Comparison of ENCODE assay signal across 8 cellular contexts in genomic region chr6:30169658-30170614, GRCh38. TPM values are rescaled to one million over a fixed set of nuclear protein-coding genes. Genes with fewer than 3 reads are reported as not detected.
DNase-seq lines count a peak whose midpoint lies in the region; ATAC-seq and TF ChIP-seq lines count a peak whose summit lies in the region.

No MANE protein-coding gene starts in this region.

- dilution Hi-C loops in mammary epithelial cell (cut with HindIII; ENCODE audit: low sequenced_read_pairs): loop anchor here (5.0 to 25.0 kb wide), 2 partner anchors 38 to 508 kb away; partner anchors contain the start of gene MOG

- POLR2A ChIA-PET in CD4-positive, alpha-beta memory T cell (lab: Charles Lee; ENCODE audit: partially characterized antibody): no interaction called here

- ATAC-seq in GM18870 (IDR thresholded peaks at IDR 0.05; ENCODE audit: unreplicated experiment): no peak

- no peak overlapping the region for H2AFZ ChIP-seq in GM23248
- no peak overlapping the region for H2AFZ ChIP-seq in mammary epithelial cell (ENCODE audit: low read depth, low read length)

- no peaks in the 10 kb centered on the region for H3F3A ChIP-seq in GM23248 (ENCODE audit: insufficient read depth)

- H3K27ac ChIP-seq in CD4-positive, alpha-beta memory T cell (ENCODE audit: low read depth, low read length): no peak overlapping the region
- H3K27ac ChIP-seq in GM23248 (no peak overlapping the region), mammary epithelial cell (ENCODE audit: insufficient read depth, low read depth, low read length) (no peak overlapping the region), ovary (no peak overlapping the region)

- H3K9me3 Mint-ChIP-seq in CD4-positive, alpha-beta memory T cell: no peaks in the 10 kb centered on the region
- H3K9me3 Mint-ChIP-seq in type B pancreatic cell: no peaks in the 10 kb centered on the region

- H3K4me2 ChIP-seq in GM23248 (ENCODE audit: unreplicated experiment) (no peak overlapping the region), mammary epithelial cell (ENCODE audit: insufficient read depth, low read depth, low read length) (no peak overlapping the region)

- peaks cover 3 to 16% (median 11%) of the 10 kb centered on the region in 4 donors for H3K4me1 Mint-ChIP-seq in CD4-positive, alpha-beta memory T cell
- no peaks in the 10 kb centered on the region for H3K4me1 Mint-ChIP-seq in type B pancreatic cell (ENCODE audit: unreplicated experiment)

- peaks cover 15% of the 10 kb centered on the region for H3K27me3 ChIP-seq in CD4-positive, alpha-beta memory T cell (ENCODE audit: insufficient read depth, low read length)
- H3K27me3 ChIP-seq in GM23248 (replicated peaks; ENCODE audit: insufficient read depth) (peaks cover 78% of the 10 kb centered on the region), mammary epithelial cell (ENCODE audit: insufficient read depth, low read length) (peaks cover 14% of the 10 kb centered on the region), kidney epithelial cell (ENCODE audit: control insufficient read depth, insufficient read depth, low read length) (peaks cover 47% of the 10 kb centered on the region), ovary (no peaks in the 10 kb centered on the region)

- intact Hi-C loops in CD4-positive, alpha-beta memory T cell (cut with micrococcal nuclease): loop anchor here (1.0 kb wide), 1 partner anchor 67 kb away; no protein-coding TSS in a partner anchor
- intact Hi-C loops in mammary epithelial cell (cut with micrococcal nuclease) (loop anchor here (1.0 kb wide), 4 partner anchors 21 to 322 kb away; no protein-coding TSS in a partner anchor), ovary (cut with DNase I) (no loop called here)

- H3K9ac ChIP-seq in GM23248 (no peak overlapping the region), mammary epithelial cell (ENCODE audit: insufficient read depth, low read length) (no peak overlapping the region)

- peak; percentile 85 to 90 for TF ChIP-seq CTCF in mammary epithelial cell (conservative IDR thresholded peaks at IDR 0.05 in 1 of 2, IDR thresholded peaks at IDR 0.05 in 1 of 2; ENCODE audit: extremely low read depth in 1 of 2, insufficient read depth in 1 of 2, low read depth in 1 of 2, low read length in 2 of 2)
- TF ChIP-seq CTCF in kidney epithelial cell (IDR thresholded peaks at IDR 0.05; ENCODE audit: insufficient read depth, low read length, poor library complexity, severe bottlenecking): peak; percentile 78
- TF ChIP-seq CTCF in type B pancreatic cell (conservative IDR thresholded peaks at IDR 0.05): peak; percentile 78
- no peak for TF ChIP-seq CTCF in ovary (IDR thresholded peaks at IDR 0.05)

- no peaks in the 10 kb centered on the region for H3K36me3 Mint-ChIP-seq in CD4-positive, alpha-beta memory T cell
- H3K36me3 Mint-ChIP-seq in type B pancreatic cell: no peaks in the 10 kb centered on the region

- H3K79me2 ChIP-seq in GM23248 (ENCODE audit: insufficient read depth) (no peaks in the 10 kb centered on the region), mammary epithelial cell (ENCODE audit: insufficient read depth, low read length) (no peaks in the 10 kb centered on the region)

- H4K20me1 ChIP-seq in GM23248 (ENCODE audit: insufficient read depth): no peaks in the 10 kb centered on the region
- no peaks in the 10 kb centered on the region for H4K20me1 ChIP-seq in mammary epithelial cell (ENCODE audit: insufficient read depth, low read length)

- WGBS in GM23248 (ENCODE audit: low coverage in 1 of 2, low lambda C conversion rate in 2 of 2, missing lambda C conversion rate in 2 of 2), 2 experiments: 31 to 32% methylated on average over 7 of the region's 7 CpGs
- 7% methylated on average over 7 of the region's 7 CpGs for WGBS in mammary epithelial cell (ENCODE audit: low coverage, missing lambda C conversion rate)
- WGBS in ovary, 3 donors: 23 to 28% (median 25%) methylated on average over 7 of the region's 7 CpGs

- no peak overlapping the region for H3K4me3 Mint-ChIP-seq in CD4-positive, alpha-beta memory T cell
- H3K4me3 Mint-ChIP-seq in type B pancreatic cell: no peak overlapping the region

- DNase-seq in CD4-positive, alpha-beta memory T cell: peak in 4 of 5 donors; percentile 26 to 35 (median 32)
- DNase-seq in GM23248: peak; percentile 68
- peak; percentile 34 for DNase-seq in NCI-H82 treated with DMSO at 0.1 percent for 48 hours (lab: John Stamatoyannopoulos, UW; ENCODE audit: unreplicated experiment)
- peak; percentile 41 for DNase-seq in mammary epithelial cell
- DNase-seq in kidney epithelial cell (ENCODE audit: low read depth): no peak
- no peak for DNase-seq in type B pancreatic cell (ENCODE audit: extremely low spot score, unreplicated experiment)
- DNase-seq in ovary: no peak

- in situ Hi-C loops in GM23248 (cut with MboI): no loop called here
- in situ Hi-C loops in mammary epithelial cell (cut with MboI; ENCODE audit: low sequenced_read_pairs in 2 of 2): loop anchor here in 1 of 2 donors (5.0 to 25.0 kb wide), 2 partner anchors 68 to 333 kb away; partner anchors contain the start of gene HLA-G

- no peaks in the 10 kb centered on the region for H3K9me3 ChIP-seq in CD4-positive, alpha-beta memory T cell (ENCODE audit: control insufficient read depth in 1 of 2, low read length in 2 of 2)
- H3K9me3 ChIP-seq in GM23248 (ENCODE audit: low read depth) (no peaks in the 10 kb centered on the region), mammary epithelial cell (replicated peaks; ENCODE audit: insufficient read depth, low read length) (no peaks in the 10 kb centered on the region), ovary (no peaks in the 10 kb centered on the region)

- BruUV-seq in mammary epithelial cell (replicated peaks; lab: Mats Ljungman, UMichigan): no TSS peak

- TF ChIP-seq EP300 in ovary (IDR thresholded peaks at IDR 0.05): no peak

- H3K4me1 ChIP-seq in CD4-positive, alpha-beta memory T cell (ENCODE audit: insufficient read depth, low read length): peaks cover 7% of the 10 kb centered on the region
- no peaks in the 10 kb centered on the region for H3K4me1 ChIP-seq in GM23248 (ENCODE audit: insufficient read depth)
- no peaks in the 10 kb centered on the region for H3K4me1 ChIP-seq in mammary epithelial cell (ENCODE audit: insufficient read depth, low read length)
- H3K4me1 ChIP-seq in ovary (ENCODE audit: insufficient read depth): peaks cover 4% of the 10 kb centered on the region

- no peaks in the 10 kb centered on the region for H3K36me3 ChIP-seq in CD4-positive, alpha-beta memory T cell (ENCODE audit: insufficient read depth, low read length)
- H3K36me3 ChIP-seq in GM23248 (ENCODE audit: low read depth) (no peaks in the 10 kb centered on the region), mammary epithelial cell (ENCODE audit: insufficient read depth, low read length) (no peaks in the 10 kb centered on the region), kidney epithelial cell (ENCODE audit: control insufficient read depth, insufficient read depth, low read length) (no peaks in the 10 kb centered on the region), ovary (no peaks in the 10 kb centered on the region)

- no peak overlapping the region for H3K27ac Mint-ChIP-seq in CD4-positive, alpha-beta memory T cell
- H3K27ac Mint-ChIP-seq in type B pancreatic cell: no peak overlapping the region

- peaks cover 26 to 36% of the 10 kb centered on the region in 2 donors for H3K27me3 Mint-ChIP-seq in CD4-positive, alpha-beta memory T cell
- peaks cover 92% of the 10 kb centered on the region for H3K27me3 Mint-ChIP-seq in type B pancreatic cell

- CTCF ChIA-PET in CD4-positive, alpha-beta memory T cell (lab: Charles Lee; ENCODE audit: partially characterized antibody): interaction anchor here (0.9 to 1.0 kb wide), 2 partner anchors 16 to 68 kb away, joined by 3 read pairs; no protein-coding TSS in a partner anchor
- CTCF ChIA-PET in mammary epithelial cell (lab: Charles Lee; ENCODE audit: low non-redundant PET): no interaction called here

- TF ChIP-seq POLR2A in ovary (IDR thresholded peaks at IDR 0.05): no peak

- H3K9me2 ChIP-seq in GM23248 (ENCODE audit: insufficient read depth): no peaks in the 10 kb centered on the region

- H3K4me3 ChIP-seq in CD4-positive, alpha-beta memory T cell (ENCODE audit: low read length in 2 of 2): no peak overlapping the region
- no peak overlapping the region for H3K4me3 ChIP-seq in GM23248
- no peak overlapping the region for H3K4me3 ChIP-seq in mammary epithelial cell (replicated peaks in 1 of 3; ENCODE audit: insufficient read depth in 1 of 3, low read depth in 2 of 3, low read length in 3 of 3)
- no peak overlapping the region for H3K4me3 ChIP-seq in kidney epithelial cell (ENCODE audit: low read depth, low read length)
- no peak overlapping the region for H3K4me3 ChIP-seq in ovary

RNA-seq across cellular contexts. Expression of gene TRIM15, which starts 6.6 kb away (rescaled TPM):
- not detected for total RNA-seq in CD4-positive, alpha-beta memory T cell
- not detected for polyA plus RNA-seq in CD4-positive, alpha-beta memory T cell
- total RNA-seq in GM23248 (2014; rRNA removed; shearing (Covaris generic)): not detected in 2 replicates
- not detected in 2 replicates for polyA plus RNA-seq in GM23248 (2016; fragmentation: Nextera tagmentation; extraction: Ambion mirVana)
- total RNA-seq in mammary epithelial cell: not detected
- polyA plus RNA-seq in mammary epithelial cell: 0.02 TPM
- polyA minus RNA-seq in mammary epithelial cell: not detected
- total RNA-seq in kidney epithelial cell: not detected in 2 replicates
- total RNA-seq in type B pancreatic cell (ENCODE audit: low replicate concordance): 0.92 and 1.4 TPM in 2 replicates
- under 1 TPM in 1 of 7 donors, not detected in 6; 0.72 TPM for total RNA-seq in ovary
- not detected for polyA plus RNA-seq in ovary

RNA-seq across cellular contexts. Expression of gene TRIM10, which starts 8.9 kb away (rescaled TPM):
- not detected for total RNA-seq in CD4-positive, alpha-beta memory T cell
- polyA plus RNA-seq in CD4-positive, alpha-beta memory T cell: not detected
- total RNA-seq in GM23248 (2014; rRNA removed; shearing (Covaris generic)): 0.11 TPM in 1 of 2 replicates, not detected in the other
- polyA plus RNA-seq in GM23248 (2016; fragmentation: Nextera tagmentation; extraction: Ambion mirVana) (not detected in 2 replicates), mammary epithelial cell (not detected), ovary (not detected)
- total RNA-seq in mammary epithelial cell (not detected), kidney epithelial cell (not detected in 2 replicates), type B pancreatic cell (ENCODE audit: low replicate concordance) (0.17 TPM in 1 of 2 replicates, not detected in the other), ovary (under 1 TPM in 1 of 7 donors, not detected in 6; 0.10 TPM)
- polyA minus RNA-seq in mammary epithelial cell: not detected

RNA-seq across cellular contexts. Expression of gene TRIM40, which starts 34.0 kb away (rescaled TPM):
- not detected for total RNA-seq in CD4-positive, alpha-beta memory T cell
- not detected for polyA plus RNA-seq in CD4-positive, alpha-beta memory T cell
- total RNA-seq in GM23248 (2014; rRNA removed; shearing (Covaris generic)): not detected in 2 replicates
- polyA plus RNA-seq in GM23248 (2016; fragmentation: Nextera tagmentation; extraction: Ambion mirVana): not detected in 2 replicates
- total RNA-seq in mammary epithelial cell: not detected
- not detected for polyA plus RNA-seq in mammary epithelial cell
- not detected for polyA minus RNA-seq in mammary epithelial cell
- not detected in 2 replicates for total RNA-seq in kidney epithelial cell
- total RNA-seq in type B pancreatic cell (ENCODE audit: low replicate concordance): 0.17 TPM in 1 of 2 replicates, not detected in the other
- not detected for total RNA-seq in ovary
- polyA plus RNA-seq in ovary: not detected

RNA-seq across cellular contexts. Expression of gene TRIM26, which starts 43.3 kb away (rescaled TPM):
- 10 to 100 TPM; 60.0 to 60.7 TPM for total RNA-seq in CD4-positive, alpha-beta memory T cell
- polyA plus RNA-seq in CD4-positive, alpha-beta memory T cell: 10 to 100 TPM; 17.3 to 51.0 TPM
- total RNA-seq in GM23248 (2014; rRNA removed; shearing (Covaris generic)): 25.0 and 30.7 TPM in 2 replicates
- polyA plus RNA-seq in GM23248 (2016; fragmentation: Nextera tagmentation; extraction: Ambion mirVana) (22.9 and 24.7 TPM in 2 replicates), mammary epithelial cell (37.2 TPM), ovary (10 to 100 TPM; 19.9 to 34.4 TPM)
- total RNA-seq in mammary epithelial cell (10 to 100 TPM; 37.8 to 57.3 TPM), kidney epithelial cell (40.3 and 42.0 TPM in 2 replicates), type B pancreatic cell (ENCODE audit: low replicate concordance) (46.3 and 76.5 TPM in 2 replicates), ovary (10 to 100 TPM; 15.3 to 35.8 (median 29.0) TPM)
- polyA minus RNA-seq in mammary epithelial cell: 77.1 TPM

RNA-seq across cellular contexts. Expression of gene TRIM31, which starts 57.0 kb away (rescaled TPM):
- total RNA-seq in CD4-positive, alpha-beta memory T cell: under 1 TPM in 1 of 2 experiments, not detected in 1; 0.20 TPM
- under 1 TPM; 0.11 to 0.21 TPM for polyA plus RNA-seq in CD4-positive, alpha-beta memory T cell
- total RNA-seq in GM23248 (2014; rRNA removed; shearing (Covaris generic)): not detected in 2 replicates
- not detected in 2 replicates for polyA plus RNA-seq in GM23248 (2016; fragmentation: Nextera tagmentation; extraction: Ambion mirVana)
- not detected for total RNA-seq in mammary epithelial cell
- polyA plus RNA-seq in mammary epithelial cell: 0.07 TPM
- polyA minus RNA-seq in mammary epithelial cell: not detected
- total RNA-seq in kidney epithelial cell: not detected in 2 replicates
- 1.8 and 3.8 TPM in 2 replicates for total RNA-seq in type B pancreatic cell (ENCODE audit: low replicate concordance)
- total RNA-seq in ovary: not detected
- polyA plus RNA-seq in ovary: not detected

Comparison
In these comparisons a context has a peak if more than half of its experiments do, and no peak if none do; other contexts are left out.
1. DNase-seq: peak in CD4-positive, alpha-beta memory T cell (4 of 5), GM23248 (single experiment), NCI-H82 treated with DMSO at 0.1 percent for 48 hours (single experiment) and mammary epithelial cell (single experiment); none in kidney epithelial cell (single experiment), type B pancreatic cell (single experiment) and ovary (0 of 5).
2. CTCF ChIP-seq: peak in mammary epithelial cell (2 of 2), kidney epithelial cell (single experiment) and type B pancreatic cell (single experiment); none in ovary (0 of 3).
3. intact Hi-C loops: an anchor here in CD4-positive, alpha-beta memory T cell (1.0 kb wide) and mammary epithelial cell (1.0 kb wide); none called in ovary.